ENCODE assay signal across 24 cellular contexts in genomic region chr22:48351376-48352085, GRCh38.
"Had no signal": no experiment of that assay in that cellular context is flagged by ENCODE, and none has a peak within 500 bp of the region (broad histone marks: within the 10 kb centered on the region; RNA-seq: fewer than 3 reads in every experiment).

No MANE protein-coding gene starts in this region.

- H3K27ac Mint-ChIP-seq: memory B cell, mesothelial cell of epicardium, natural killer cell had no signal

- H3K9me3 ChIP-seq: colonic mucosa, esophagus squamous epithelium, gastroesophageal sphincter, left ventricle myocardium inferior, lower lobe of right lung, pancreas, prostate gland, stomach, thoracic aorta, transverse colon had no signal

- H3K27ac ChIP-seq: colonic mucosa, esophagus squamous epithelium, gastroesophageal sphincter, left ventricle myocardium inferior, lower lobe of right lung, pancreas, prostate gland, skin epidermis, stomach, thoracic aorta, transverse colon had no signal

- ATAC-seq: gastroesophageal sphincter, lower lobe of right lung, natural killer cell, pancreas, sciatic nerve had no signal

- H3K36me3 ChIP-seq: colonic mucosa, esophagus squamous epithelium, gastroesophageal sphincter, left ventricle myocardium inferior, lower lobe of right lung, pancreas, prostate gland, stomach, thoracic aorta, transverse colon had no signal

- H3K4me3 Mint-ChIP-seq: memory B cell, mesothelial cell of epicardium, natural killer cell, neural crest cell had no signal

- H3K9me3 Mint-ChIP-seq: memory B cell, mesothelial cell of epicardium, natural killer cell, neural crest cell had no signal

- H3K4me3 ChIP-seq: colonic mucosa, esophagus squamous epithelium, gastroesophageal sphincter, left ventricle myocardium inferior, lower lobe of right lung, pancreas, prostate gland, skin epidermis, stomach, thoracic aorta, transverse colon had no signal

- DNase-seq: colonic mucosa; dermis blood vessel endothelial cell; esophagus squamous epithelium; foreskin fibroblast; glutamatergic neuron; islet precursor cell; left ventricle myocardium inferior; lower lobe of right lung; natural killer cell; nucleus accumbens; pancreas; stimulated activated CD4-positive, alpha-beta T cell treated with anti-CD3 and anti-CD28 coated beads, Interleukin-12 subunit alpha, Interleukin-12 subunit beta, amount 100 ng/mL, for 4 hours; stimulated activated naive CD4-positive, alpha-beta T cell; stomach; substantia nigra; transverse colon had no signal

- H3K4me1 Mint-ChIP-seq: memory B cell, mesothelial cell of epicardium, natural killer cell had no signal

- H3K4me1 ChIP-seq: colonic mucosa, esophagus squamous epithelium, gastroesophageal sphincter, left ventricle myocardium inferior, lower lobe of right lung, pancreas, prostate gland, stomach, transverse colon had no signal

- H3K27me3 ChIP-seq: colonic mucosa, transverse colon had no signal

- H3K36me3 Mint-ChIP-seq: memory B cell, mesothelial cell of epicardium, natural killer cell had no signal
